ENCODE assay signal across 24 cellular contexts in genomic region chr6:55827818-55828522, GRCh38. TPM values are rescaled to one million over a fixed set of nuclear protein-coding genes. Genes with fewer than 3 reads are reported as not detected.
DNase-seq lines count a peak whose midpoint lies in the region; ATAC-seq and TF ChIP-seq lines count a peak whose summit lies in the region.
"Had no signal": no experiment of that assay in that cellular context is flagged by ENCODE, and none has a peak within 500 bp of the region (broad histone marks: within the 10 kb centered on the region; RNA-seq: fewer than 3 reads in every experiment).

No MANE protein-coding gene starts in this region.

- H3K9ac ChIP-seq in fibroblast of lung (ENCODE audit: insufficient read depth, low read length), result no peak overlapping the region
- H3K9ac ChIP-seq: BLaER1 had no signal

- intact Hi-C loops in Right ventricle myocardium inferior (cut with DNase I), result no loop called here

- H3K27ac ChIP-seq in cardiac muscle cell, result peak overlapping the region; percentile 85
- no peak overlapping the region for H3K27ac ChIP-seq in fibroblast of lung (ENCODE audit: insufficient read depth, low read length)
- H3K27ac ChIP-seq: BLaER1, heart right ventricle, skin epidermis, upper lobe of left lung had no signal

- H3K4me2 ChIP-seq in fibroblast of lung (ENCODE audit: extremely low read depth, insufficient read depth, low read length), result peak overlapping the region; percentile 8
- H3K4me2 ChIP-seq: BLaER1 had no signal

- H3K4me1 ChIP-seq in cardiac muscle cell (ENCODE audit: low read depth), result peaks cover 73% of the 10 kb centered on the region
- H3K4me1 ChIP-seq in fibroblast of lung (ENCODE audit: control insufficient read depth, extremely low read depth, insufficient read depth, low read length), result peaks cover 4% of the 10 kb centered on the region
- H3K4me1 ChIP-seq: BLaER1, upper lobe of left lung had no signal

- H3K4me3 ChIP-seq in cardiac muscle cell, result no peak overlapping the region
- H3K4me3 ChIP-seq in fibroblast of lung (replicated peaks in 1 of 4; ENCODE audit: control extremely low read depth in 1 of 4, insufficient read depth in 1 of 4, low read depth in 3 of 4, low read length in 4 of 4), result no peak overlapping the region
- H3K4me3 ChIP-seq: BLaER1, heart right ventricle, skin epidermis, upper lobe of left lung had no signal

- ATAC-seq in Right ventricle myocardium inferior, result no peak
- ATAC-seq: foreskin keratinocyte, heart right ventricle had no signal

- no peaks in the 10 kb centered on the region for H3K79me2 ChIP-seq in fibroblast of lung (ENCODE audit: control insufficient read depth, insufficient read depth, low read length)

- H3K27me3 ChIP-seq in cardiac muscle cell (no peaks in the 10 kb centered on the region), fibroblast of lung (ENCODE audit: control insufficient read depth, insufficient read depth, low read length) (no peaks in the 10 kb centered on the region)
- H3K27me3 ChIP-seq: BLaER1, foreskin keratinocyte, heart right ventricle, upper lobe of left lung had no signal

- TF ChIP-seq CTCF in cardiac muscle cell (IDR thresholded peaks at IDR 0.05; ENCODE audit: low read depth, low read length) (no peak), fibroblast of lung (conservative IDR thresholded peaks at IDR 0.05 in 1 of 2, IDR thresholded peaks at IDR 0.05 in 1 of 2; ENCODE audit: low read depth in 1 of 2, low read length in 2 of 2) (no peak)

- no peak overlapping the region for H2AFZ ChIP-seq in fibroblast of lung (ENCODE audit: low read length)

- H3K36me3 ChIP-seq in cardiac muscle cell, result no peaks in the 10 kb centered on the region
- H3K36me3 ChIP-seq in fibroblast of lung (ENCODE audit: control insufficient read depth, insufficient read depth, low read length), result no peaks in the 10 kb centered on the region
- H3K36me3 ChIP-seq: BLaER1, heart right ventricle, upper lobe of left lung had no signal

- H4K20me1 ChIP-seq in fibroblast of lung (ENCODE audit: control insufficient read depth, extremely low read depth, insufficient read depth, low read length), result no peaks in the 10 kb centered on the region
- H4K20me1 ChIP-seq: BLaER1 had no signal

- DNase-seq in cardiac muscle cell (ENCODE audit: low read depth in 1 of 2, low spot score in 1 of 2) (no peak), Right ventricle myocardium inferior (ENCODE audit: missing footprints) (no peak), M059J (ENCODE audit: low read depth) (peak; percentile 20), fibroblast of lung (ENCODE audit: low read depth in 2 of 2) (peak in 1 of 2 donors; percentile 13), HuH-7.5 (ENCODE audit: low spot score) (no peak), cerebellum (ENCODE audit: low spot score) (no peak), amygdala (lab: John Stamatoyannopoulos, UW) (no peak), cerebellar cortex (ENCODE audit: low spot score) (no peak)
- DNase-seq: activated CD4-positive, alpha-beta memory T cell treated with anti-CD3 and anti-CD28 coated beads, Interleukin-2, amount 10 ng/mL, durations not matched to agents 7 days and 5 days; activated CD4-positive, CD25-positive, alpha-beta regulatory T cell treated with anti-CD3 and anti-CD28 coated beads, Interleukin-2, amount 50 U/mL, for 72 hours; foreskin keratinocyte; heart right ventricle; HFFc6; KG1; NCI-H146; NCI-H2171; NCI-H526; upper lobe of left lung had no signal

- H3K9me3 ChIP-seq in cardiac muscle cell (ENCODE audit: low read depth) (no peaks in the 10 kb centered on the region), fibroblast of lung (ENCODE audit: control insufficient read depth, insufficient read depth, low read depth, low read length) (no peaks in the 10 kb centered on the region)
- H3K9me3 ChIP-seq: BLaER1, heart right ventricle, upper lobe of left lung had no signal

RNA-seq across cellular contexts. Expression of gene BMP5, which starts 47.4 kb away (rescaled TPM):
- total RNA-seq in cardiac muscle cell (112 and 123 TPM in 2 replicates), Right ventricle myocardium inferior (2.3 TPM), fibroblast of lung (1.0 and 1.5 TPM in 2 replicates), cerebellum (17.4 TPM)
- polyA plus RNA-seq in cardiac muscle cell (127 and 155 TPM in 2 replicates), fibroblast of lung (0.05 TPM in 1 of 2 replicates, not detected in the other)
- total RNA-seq in M059J (2014; rRNA removed; shearing (Covaris generic)), result not detected in 2 replicates
- polyA plus RNA-seq in fibroblast of lung (2012), result 0.05 TPM in 1 of 2 replicates, not detected in the other
- polyA minus RNA-seq in fibroblast of lung (ENCODE audit: low replicate concordance), result not detected in 2 replicates
- total RNA-seq: activated CD4-positive, alpha-beta memory T cell treated with anti-CD3 and anti-CD28 coated beads, Interleukin-2, amount 10 ng/mL, durations not matched to agents 7 days and 5 days; chondrocyte; foreskin keratinocyte; HFFc6; HT-29; lung microvascular endothelial cell; pulmonary artery endothelial cell had no signal
- polyA plus RNA-seq: foreskin keratinocyte had no signal
